15 cellular contexts compared by ENCODE assay signal in genomic region chr14:39680777-39681176, GRCh38.
A peak's percentile ranks its signal among the peaks of the same experiment; 100 is the strongest.
DNase-seq lines count a peak whose midpoint lies in the region; ATAC-seq and TF ChIP-seq lines count a peak whose summit lies in the region.
"Had no signal": no experiment of that assay in that cellular context is flagged by ENCODE, and none has a peak within 500 bp of the region (broad histone marks: within the 10 kb centered on the region; RNA-seq: fewer than 3 reads in every experiment).

No MANE protein-coding gene starts in this region.

- H3K4ac ChIP-seq in H9 (ENCODE audit: low read depth, low read length): no peak overlapping the region

- H3K27ac ChIP-seq in OCI-LY3 (ENCODE audit: low read length) (no peak overlapping the region), WERI-Rb-1 (no peak overlapping the region), H9 (ENCODE audit: insufficient read length, low read depth, low read length) (no peak overlapping the region)
- H3K27ac ChIP-seq: esophagus squamous epithelium had no signal

- H3K18ac ChIP-seq in H9 (ENCODE audit: insufficient read length, low read depth, low read length): no peak overlapping the region

- H4K91ac ChIP-seq in H9 (ENCODE audit: insufficient read length, low read depth, low read length): no peak overlapping the region

- no peak for DNase-seq in activated T-cell treated with anti-CD3 and anti-CD28 coated beads, Interleukin-2, amount 50 U/mL, for 1 hour
- DNase-seq in DMS114 treated with DMSO at 0.1 percent for 48 hours (lab: John Stamatoyannopoulos, UW; ENCODE audit: unreplicated experiment) (no peak), WERI-Rb-1 (no peak), H9 (no peak)
- DNase-seq: activated CD4-positive, alpha-beta T cell treated with anti-CD3 and anti-CD28 coated beads, Interleukin-2, amount 10 ng/mL, durations not matched to agents 7 days and 5 days; activated naive CD4-positive, alpha-beta T cell treated with Interleukin-2 at 50 U/mL for 16 hours; CD4-positive, alpha-beta T cell; central memory CD4-positive, alpha-beta T cell; esophagus squamous epithelium; MM.1S; NCI-H345 had no signal

- H3K23ac ChIP-seq in H9 (ENCODE audit: insufficient read length, low read depth, low read length): no peak overlapping the region

- no peak overlapping the region for H2BK12ac ChIP-seq in H9 (ENCODE audit: insufficient read length, low read depth, low read length)

- H3K4me3 Mint-ChIP-seq in H9: no peak overlapping the region
- H3K4me3 Mint-ChIP-seq: activated CD4-positive, alpha-beta T cell treated with anti-CD3 and anti-CD28 coated beads, Interleukin-2, amount 10 ng/mL, durations not matched to agents 7 days and 5 days; CD4-positive, alpha-beta T cell had no signal

- H3K36me3 ChIP-seq in OCI-LY3 (replicated peaks; ENCODE audit: low read depth, low read length) (peaks cover 6% of the 10 kb centered on the region), WERI-Rb-1 (no peaks in the 10 kb centered on the region)
- H3K36me3 ChIP-seq: esophagus squamous epithelium had no signal

- H2AK5ac ChIP-seq in H9 (ENCODE audit: insufficient read length, low read length): no peak overlapping the region

- H3K14ac ChIP-seq in H9 (ENCODE audit: insufficient read depth, low read length): no peak overlapping the region

- H3K4me2 ChIP-seq in OCI-LY3 (ENCODE audit: low read length): peak overlapping the region; percentile 4; the same call in 1 of the 2 replicates
- H3K4me2 ChIP-seq in H9 (ENCODE audit: insufficient read depth, insufficient read length, low read length): no peak overlapping the region

- H3K4me3 ChIP-seq in OCI-LY3 (ENCODE audit: low read length) (no peak overlapping the region), WERI-Rb-1 (ENCODE audit: low read depth, low read length) (no peak overlapping the region)
- H3K4me3 ChIP-seq: esophagus squamous epithelium had no signal

- H4K8ac ChIP-seq in H9 (replicated peaks; ENCODE audit: insufficient read length, low read depth, low read length): no peak overlapping the region

- H2AFZ ChIP-seq in OCI-LY3 (ENCODE audit: low read depth, low read length) (no peak overlapping the region), H9 (ENCODE audit: low read length) (no peak overlapping the region)

- no peaks in the 10 kb centered on the region for H3K36me3 Mint-ChIP-seq in H9 (ENCODE audit: insufficient read depth in 1 of 3, low read depth in 3 of 3)

- H2BK20ac ChIP-seq in H9 (ENCODE audit: low read depth, low read length, poor library complexity, severe bottlenecking): no peak overlapping the region

- no peak for TF ChIP-seq CTCF in OCI-LY3 (IDR thresholded peaks at IDR 0.05; ENCODE audit: low read depth, low read length)
- no peak for TF ChIP-seq CTCF in WERI-Rb-1 (IDR thresholded peaks at IDR 0.05; ENCODE audit: low read depth, low read length)
- no peak for TF ChIP-seq CTCF in H9 (conservative IDR thresholded peaks at IDR 0.05)

- H4K20me1 ChIP-seq in OCI-LY3 (ENCODE audit: insufficient read depth, low read length): no peaks in the 10 kb centered on the region
- no peaks in the 10 kb centered on the region for H4K20me1 ChIP-seq in H9 (ENCODE audit: control insufficient read depth, insufficient read depth, insufficient read length)

- H3K79me1 ChIP-seq in H9 (ENCODE audit: insufficient read depth, low read depth, low read length, poor library complexity, severe bottlenecking): no peaks in the 10 kb centered on the region

- no peaks in the 10 kb centered on the region for H3K9me3 Mint-ChIP-seq in H9

- peaks cover 32 to 39% of the 10 kb centered on the region in 2 experiments for H3K4me1 Mint-ChIP-seq in H9
- H3K4me1 Mint-ChIP-seq: activated CD4-positive, alpha-beta T cell treated with anti-CD3 and anti-CD28 coated beads, Interleukin-2, amount 10 ng/mL, durations not matched to agents 7 days and 5 days had no signal

- H3K27me3 ChIP-seq in OCI-LY3 (ENCODE audit: low read depth, low read length) (no peaks in the 10 kb centered on the region), WERI-Rb-1 (ENCODE audit: insufficient read depth, low read depth, severe bottlenecking) (peaks cover 55% of the 10 kb centered on the region), H9 (ENCODE audit: insufficient read depth, low read length) (no peaks in the 10 kb centered on the region)
- H3K27me3 ChIP-seq: esophagus squamous epithelium had no signal

- no peak overlapping the region for H3K27ac Mint-ChIP-seq in H9
- H3K27ac Mint-ChIP-seq: activated CD4-positive, alpha-beta T cell treated with anti-CD3 and anti-CD28 coated beads, Interleukin-2, amount 10 ng/mL, durations not matched to agents 7 days and 5 days; CD4-positive, alpha-beta T cell had no signal

- no peaks in the 10 kb centered on the region for H3K27me3 Mint-ChIP-seq in H9 (ENCODE audit: low read depth)
- H3K27me3 Mint-ChIP-seq: activated CD4-positive, alpha-beta T cell treated with anti-CD3 and anti-CD28 coated beads, Interleukin-2, amount 10 ng/mL, durations not matched to agents 7 days and 5 days; CD4-positive, alpha-beta T cell had no signal

- no peak overlapping the region for H2BK5ac ChIP-seq in H9 (ENCODE audit: insufficient read length, low read length)

- peak; percentile 98 for ATAC-seq in GM18873 (IDR thresholded peaks at IDR 0.05; ENCODE audit: low FRiP score, unreplicated experiment)
- ATAC-seq in GM21526 (IDR thresholded peaks at IDR 0.05; ENCODE audit: low FRiP score, unreplicated experiment): peak; percentile 91
- ATAC-seq in HG03060 (IDR thresholded peaks at IDR 0.05; ENCODE audit: low read depth, unreplicated experiment): peak; percentile 81

- no peak overlapping the region for H2BK15ac ChIP-seq in H9 (ENCODE audit: low read depth, low read length)

- no peaks in the 10 kb centered on the region for H3K79me2 ChIP-seq in OCI-LY3 (ENCODE audit: low read length)
- no peaks in the 10 kb centered on the region for H3K79me2 ChIP-seq in H9 (ENCODE audit: insufficient read depth, low read length)

- H3K56ac ChIP-seq in H9 (ENCODE audit: insufficient read length, low read depth, low read length): no peak overlapping the region

- no peak overlapping the region for H3T11ph ChIP-seq in H9 (ENCODE audit: low read length)

- H3K9ac ChIP-seq in OCI-LY3 (ENCODE audit: low read length) (no peak overlapping the region), H9 (ENCODE audit: extremely low read depth, insufficient read length, low read length) (no peak overlapping the region)

- H3K4me1 ChIP-seq in OCI-LY3 (ENCODE audit: low read length) (peaks cover 29% of the 10 kb centered on the region), H9 (ENCODE audit: insufficient read depth, low read length) (no peaks in the 10 kb centered on the region)
- H3K4me1 ChIP-seq: esophagus squamous epithelium had no signal

- no peak overlapping the region for H2BK120ac ChIP-seq in H9 (ENCODE audit: low read depth, low read length, poor library complexity, severe bottlenecking)

- no peaks in the 10 kb centered on the region for H3K23me2 ChIP-seq in H9 (ENCODE audit: insufficient read length, low read depth, low read length, poor library complexity, severe bottlenecking)

- H4K5ac ChIP-seq in H9 (ENCODE audit: insufficient read length, low read depth, low read length): no peak overlapping the region

- H3K9me3 ChIP-seq in OCI-LY3 (ENCODE audit: insufficient read depth, low read length) (no peaks in the 10 kb centered on the region), WERI-Rb-1 (ENCODE audit: severe bottlenecking) (no peaks in the 10 kb centered on the region), H9 (ENCODE audit: control insufficient read depth, low read depth, low read length) (no peaks in the 10 kb centered on the region)
- H3K9me3 ChIP-seq: esophagus squamous epithelium had no signal
